In genomic region chr4:140131663-140132229, GRCh38 we compare ENCODE assay signal across 1 cellular context.
TF ChIP-seq lines count a peak whose summit lies in the region.

No MANE protein-coding gene starts in this region.

TF ChIP-seq in IMR-90, 13 proteins besides CTCF, POLR2A, EP300 and RAD21 (continued from another document):
- TF ChIP-seq ELK1 (IDR thresholded peaks at IDR 0.05; ENCODE audit: borderline replicate concordance, low read depth, low read length): no peak
- TF ChIP-seq, protein P1, sequence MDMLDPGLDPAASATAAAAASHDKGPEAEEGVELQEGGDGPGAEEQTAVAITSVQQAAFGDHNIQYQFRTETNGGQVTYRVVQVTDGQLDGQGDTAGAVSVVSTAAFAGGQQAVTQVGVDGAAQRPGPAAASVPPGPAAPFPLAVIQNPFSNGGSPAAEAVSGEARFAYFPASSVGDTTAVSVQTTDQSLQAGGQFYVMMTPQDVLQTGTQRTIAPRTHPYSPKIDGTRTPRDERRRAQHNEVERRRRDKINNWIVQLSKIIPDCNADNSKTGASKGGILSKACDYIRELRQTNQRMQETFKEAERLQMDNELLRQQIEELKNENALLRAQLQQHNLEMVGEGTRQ (IDR thresholded peaks at IDR 0.05; ENCODE audit: low read depth, low read length): no peak
- TF ChIP-seq CHD1 (IDR thresholded peaks at IDR 0.05; ENCODE audit: low read depth, low read length): no peak
- TF ChIP-seq MAFK (IDR thresholded peaks at IDR 0.05; ENCODE audit: low read depth, low read length): no peak
- TF ChIP-seq CEBPB (IDR thresholded peaks at IDR 0.05; ENCODE audit: low read depth, low read length): no peak
- no peak for TF ChIP-seq BHLHE40 (IDR thresholded peaks at IDR 0.05; ENCODE audit: low read depth, low read length)
